In the genomic region with DNA sequence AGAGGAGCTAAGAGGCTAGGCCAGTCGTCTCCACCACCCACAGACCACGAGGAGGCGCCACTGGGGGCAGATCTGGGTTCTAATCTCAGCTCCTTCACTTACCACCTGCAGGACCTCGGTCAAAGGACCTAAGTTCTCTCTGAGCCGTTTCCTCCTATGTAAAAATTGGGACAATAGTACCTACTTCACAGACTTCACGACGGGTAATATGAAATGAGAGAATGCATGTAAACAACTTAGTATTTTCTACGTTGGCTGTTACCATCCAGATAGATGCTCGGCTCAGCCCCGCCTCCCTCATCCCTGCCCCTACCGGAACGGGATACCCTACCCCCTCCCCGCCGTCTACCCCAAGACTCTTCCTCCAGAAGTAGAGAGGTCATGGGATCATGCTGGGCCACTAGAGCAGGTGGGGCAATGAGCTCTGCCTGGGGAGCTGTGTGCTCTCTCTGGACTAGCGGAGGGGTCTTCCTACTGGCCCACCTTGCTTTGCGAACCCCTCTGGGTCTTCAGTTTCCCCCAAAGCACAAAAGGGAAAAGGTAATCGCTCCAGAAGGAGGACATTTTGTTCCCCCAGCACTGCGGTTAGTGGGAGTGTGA, we compare ENCODE assay signal across 8 cellular contexts. TPM values are rescaled to one million over a fixed set of nuclear protein-coding genes. Genes with fewer than 3 reads are reported as not detected.
DNase-seq lines count a peak whose midpoint lies in the region; ATAC-seq and TF ChIP-seq lines count a peak whose summit lies in the region.

No MANE protein-coding gene starts in this region.

- TF ChIP-seq CTCF in HL-60 (IDR thresholded peaks at IDR 0.05; ENCODE audit: insufficient read depth, low read length) (peak; percentile 36), cardiac fibroblast (IDR thresholded peaks at IDR 0.05; ENCODE audit: low read depth, low read length) (peak; percentile 63), kidney epithelial cell (IDR thresholded peaks at IDR 0.05; ENCODE audit: insufficient read depth, low read length, poor library complexity, severe bottlenecking) (peak; percentile 58)

- no peak for ATAC-seq in HG03095 (IDR thresholded peaks at IDR 0.05; ENCODE audit: unreplicated experiment)

- H3K4me2 ChIP-seq in BLaER1, result peak overlapping the region; percentile 80

- peaks cover 29% of the 10 kb centered on the region for H3K27me3 ChIP-seq in BLaER1
- H3K27me3 ChIP-seq in HL-60 (ENCODE audit: insufficient read depth, poor library complexity, severe bottlenecking), result no peaks in the 10 kb centered on the region
- H3K27me3 ChIP-seq in kidney epithelial cell (ENCODE audit: control insufficient read depth, insufficient read depth, low read length), result no peaks in the 10 kb centered on the region

- H3K9ac ChIP-seq in BLaER1, result peak overlapping the region; percentile 57; the same call in 1 of the 2 replicates

- H3K4me1 ChIP-seq in BLaER1, result peaks cover 57% of the 10 kb centered on the region

- H4K20me1 ChIP-seq in BLaER1, result no peaks in the 10 kb centered on the region

- H3K36me3 ChIP-seq in BLaER1, result no peaks in the 10 kb centered on the region
- no peaks in the 10 kb centered on the region for H3K36me3 ChIP-seq in kidney epithelial cell (ENCODE audit: control insufficient read depth, insufficient read depth, low read length)

- H3K9me3 ChIP-seq in BLaER1, result peaks cover 6% of the 10 kb centered on the region; the same call in 1 of the 2 replicates

- H3K4me3 ChIP-seq in BLaER1 (peak overlapping the region; percentile 62), HL-60 (replicated peaks; ENCODE audit: insufficient read depth, low read length) (peak overlapping the region; percentile 58), cardiac fibroblast (replicated peaks in 1 of 2; ENCODE audit: low read depth in 2 of 2, low read length in 2 of 2) (peak overlapping the region; percentile 74 to 82), kidney epithelial cell (ENCODE audit: low read depth, low read length) (peak overlapping the region; percentile 78)

- DNase-seq in HL-60 (ENCODE audit: low read depth in 1 of 2, low spot score in 1 of 2) (peak in 1 of 2 experiments; percentile 57), T1000 (lab: John Stamatoyannopoulos, UW) (peak; percentile 4), cardiac fibroblast (ENCODE audit: low read depth in 2 of 2) (peak; percentile 55 to 70), kidney epithelial cell (ENCODE audit: low read depth) (no peak), NCI-H2171 (lab: John Stamatoyannopoulos, UW) (no peak)
- DNase-seq in stimulated activated CD4-positive, alpha-beta T cell treated with anti-CD3 and anti-CD28 coated beads, Interleukin-15, amount 100 ng/mL, for 24 hours, result peak; percentile 82

- H3K27ac ChIP-seq in BLaER1 (0 out of 2 replicates have a peak overlapping the region, but pooled peaks have one; percentile 18), HL-60 (replicated peaks) (peak overlapping the region; percentile 89)

RNA-seq across cellular contexts. Expression of a gene that starts 0.5 kb away (rescaled TPM):
- total RNA-seq in kidney epithelial cell, result 102 and 164 TPM in 2 replicates

RNA-seq across cellular contexts. Expression of a gene that starts 43.4 kb away (rescaled TPM):
- 68.8 and 95.9 TPM in 2 replicates for total RNA-seq in kidney epithelial cell

RNA-seq across cellular contexts. Expression of a gene that starts 54.3 kb away (rescaled TPM):
- not detected in 2 replicates for total RNA-seq in kidney epithelial cell

Comparison
In these comparisons a context has a peak if more than half of its experiments do, and no peak if none do; other contexts are left out.
1. DNase-seq: peak in T1000 (single experiment), cardiac fibroblast (2 of 2) and stimulated activated CD4-positive, alpha-beta T cell treated with anti-CD3 and anti-CD28 coated beads, Interleukin-15, amount 100 ng/mL, for 24 hours (single experiment); none in kidney epithelial cell (single experiment) and NCI-H2171 (single experiment).
2. Peak in every context shown above with its lines, with median percentiles within 50 percentile points of each other: H3K4me3 ChIP-seq and CTCF ChIP-seq.